8 cellular contexts compared by ENCODE assay signal in genomic region chr15:83108266-83109219, GRCh38. TPM values are rescaled to one million over a fixed set of nuclear protein-coding genes. Genes with fewer than 3 reads are reported as not detected.
DNase-seq lines count a peak whose midpoint lies in the region; ATAC-seq and TF ChIP-seq lines count a peak whose summit lies in the region.

No MANE protein-coding gene starts in this region.

- ATAC-seq in GM18511 (IDR thresholded peaks at IDR 0.05; ENCODE audit: unreplicated experiment) (peak; percentile 77), HG03103 (IDR thresholded peaks at IDR 0.05; ENCODE audit: low read depth, unreplicated experiment) (peak; percentile 56), GM21515 (IDR thresholded peaks at IDR 0.05; ENCODE audit: unreplicated experiment) (no peak)

- DNase-seq in AML-193 (lab: John Stamatoyannopoulos, UW) (peak; percentile 98), SK-N-DZ (ENCODE audit: low spot score) (peak; percentile 24), epithelial cell of prostate (ENCODE audit: low read depth, low spot score) (no peak), superior temporal gyrus (ENCODE audit: extremely low spot score) (no peak)

- H3K36me3 Mint-ChIP-seq in nephron (ENCODE audit: low read depth) = no peaks in the 10 kb centered on the region

- no peak for TF ChIP-seq CTCF in nephron (IDR thresholded peaks at IDR 0.05; ENCODE audit: unreplicated experiment in 3 of 3)

- no peak overlapping the region for H3K27ac Mint-ChIP-seq in nephron

- H3K4me3 Mint-ChIP-seq in nephron = peak overlapping the region; percentile 66 to 77 (median 77)

- H3K27me3 Mint-ChIP-seq in nephron (ENCODE audit: low read depth) = peaks cover 48% of the 10 kb centered on the region

- peaks cover 16% of the 10 kb centered on the region for H3K4me1 Mint-ChIP-seq in nephron

- peaks cover 6% of the 10 kb centered on the region for H3K9me3 Mint-ChIP-seq in nephron

- peak overlapping the region; percentile 24 for H3K27ac ChIP-seq in epithelial cell of prostate

RNA-seq across cellular contexts. Expression of gene TM6SF1, which starts 1.1 kb away (rescaled TPM):
- polyA plus RNA-seq in SK-N-DZ (2014; cell fraction: cytosol; rRNA removed) = 0.23 and 0.90 TPM in 2 replicates
- 0.33 TPM in 1 of 2 replicates, not detected in the other for polyA plus RNA-seq in SK-N-DZ (2014; cell fraction: nucleus; rRNA removed)

RNA-seq across cellular contexts. Expression of gene BTBD1, which starts 41.5 kb away (rescaled TPM):
- 70.0 and 78.0 TPM in 2 replicates for polyA plus RNA-seq in SK-N-DZ (2014; cell fraction: cytosol; rRNA removed)
- 49.3 and 50.9 TPM in 2 replicates for polyA plus RNA-seq in SK-N-DZ (2014; cell fraction: nucleus; rRNA removed)

Comparison
In these comparisons a context has a peak if more than half of its experiments do, and no peak if none do; other contexts are left out.
1. DNase-seq: peak in AML-193 (2 of 2) and SK-N-DZ (single experiment); none in epithelial cell of prostate (single experiment) and superior temporal gyrus (single experiment).